9 cellular contexts compared by ENCODE assay signal in genomic region chr1:206608108-206608698, GRCh38. TPM values are rescaled to one million over a fixed set of nuclear protein-coding genes. Genes with fewer than 3 reads are reported as not detected.
DNase-seq lines count a peak whose midpoint lies in the region; ATAC-seq and TF ChIP-seq lines count a peak whose summit lies in the region.
"Had no signal": no experiment of that assay in that cellular context is flagged by ENCODE, and none has a peak within 500 bp of the region (broad histone marks: within the 10 kb centered on the region; RNA-seq: fewer than 3 reads in every experiment).

No MANE protein-coding gene starts in this region.

- no peak overlapping the region for H3K23ac ChIP-seq in IMR-90 (ENCODE audit: low read depth, low read length)

- H4K91ac ChIP-seq in IMR-90 (ENCODE audit: insufficient read depth, low read depth, low read length): no peak overlapping the region

- no peaks in the 10 kb centered on the region for H3K9me3 ChIP-seq in IMR-90 (ENCODE audit: control insufficient read depth, insufficient read depth, low read length)
- H3K9me3 ChIP-seq in lung (ENCODE audit: control insufficient read depth in 2 of 2, insufficient read depth in 1 of 2, low read length in 1 of 2): no peaks in the 10 kb centered on the region
- no peaks in the 10 kb centered on the region for H3K9me3 ChIP-seq in stomach
- H3K9me3 ChIP-seq: SJSA1 had no signal

- H3K79me1 ChIP-seq in IMR-90 (ENCODE audit: low read depth in 1 of 2, low read length in 2 of 2): peaks cover 14 to 17% of the 10 kb centered on the region in 2 experiments

- peak; percentile 29 for DNase-seq in Caki2 (ENCODE audit: low read depth)
- peak; percentile 37 for DNase-seq in IMR-90
- DNase-seq in T follicular helper cell (ENCODE audit: low read depth): peak; percentile 49
- no peak for DNase-seq in astrocyte of the cerebellum (ENCODE audit: low read depth)
- no peak for DNase-seq in lung (ENCODE audit: low spot score)
- DNase-seq in stomach: peak; percentile 47

- H2BK120ac ChIP-seq in IMR-90 (ENCODE audit: low read depth, low read length): no peak overlapping the region

- TF ChIP-seq CTCF in IMR-90 (conservative IDR thresholded peaks at IDR 0.05; ENCODE audit: low read depth, low read length) (peak; percentile 72), astrocyte of the cerebellum (IDR thresholded peaks at IDR 0.05; ENCODE audit: low read depth, low read length, missing control alignments) (peak; percentile 72), lung (IDR thresholded peaks at IDR 0.05; ENCODE audit: control extremely low read depth, extremely low read depth) (peak; percentile 48), stomach (IDR thresholded peaks at IDR 0.05) (peak in 5 of 7 experiments; percentile 16 to 69 (median 56))

- H4K8ac ChIP-seq in IMR-90 (ENCODE audit: low read depth in 2 of 2, low read length in 2 of 2): no peak overlapping the region

- no peak overlapping the region for H2BK15ac ChIP-seq in IMR-90 (ENCODE audit: low read depth, low read length)

- BruUV-seq in IMR-90 (replicated peaks; lab: Mats Ljungman, UMichigan): no TSS peak

- intact Hi-C loops in IMR-90 (cut with micrococcal nuclease) (loop anchor here (1.0 to 5.0 kb wide), 4 partner anchors 56 to 469 kb away; no protein-coding TSS in a partner anchor), stomach (cut with DNase I; ENCODE audit: low total_unique reads) (no loop called here)

- H2AK5ac ChIP-seq in IMR-90 (ENCODE audit: low read depth, low read length): no peak overlapping the region

- no peak overlapping the region for H3K9ac ChIP-seq in IMR-90 (ENCODE audit: low read depth, low read length)

- no peaks in the 10 kb centered on the region for H4K20me1 ChIP-seq in IMR-90 (ENCODE audit: insufficient read depth, low read length)

- H3K56ac ChIP-seq in IMR-90 (ENCODE audit: extremely low read depth, insufficient read depth, low read length): no peak overlapping the region

- POLR2A ChIA-PET in IMR-90 (lab: Charles Lee; ENCODE audit: unreplicated experiment): no interaction called here

- H3K4me3 ChIP-seq in IMR-90 (ENCODE audit: insufficient read depth, low read depth, low read length): no peak overlapping the region
- H3K4me3 ChIP-seq in astrocyte of the cerebellum (ENCODE audit: low read depth, low read length): no peak overlapping the region
- no peak overlapping the region for H3K4me3 ChIP-seq in lung
- H3K4me3 ChIP-seq in stomach: no peak overlapping the region
- H3K4me3 ChIP-seq: SJSA1 had no signal

- H3K14ac ChIP-seq in IMR-90 (replicated peaks; ENCODE audit: low read depth, low read length): no peak overlapping the region

- H2BK20ac ChIP-seq in IMR-90 (ENCODE audit: low read depth, low read length): no peak overlapping the region

- H3K4ac ChIP-seq in IMR-90 (ENCODE audit: low read depth, low read length): no peak overlapping the region

- peaks cover 12% of the 10 kb centered on the region for H3K36me3 ChIP-seq in IMR-90 (ENCODE audit: control insufficient read depth, insufficient read depth, low read length)
- H3K36me3 ChIP-seq in lung (ENCODE audit: control insufficient read depth in 2 of 2, insufficient read depth in 2 of 2, low read length in 2 of 2): peaks cover 9 to 11% of the 10 kb centered on the region in 2 donors
- H3K36me3 ChIP-seq in stomach: peaks cover 5 to 76% (median 73%) of the 10 kb centered on the region in 4 donors

- WGBS in IMR-90 (ENCODE audit: extremely low coverage in 2 of 2, insufficient read length in 1 of 2), 2 experiments: 86 to 100% methylated on average over 1 to 2 of the region's 7 CpGs
- WGBS in lung, 2 donors: 74 to 78% methylated on average over 7 of the region's 7 CpGs
- 67 to 75% (median 71%) methylated on average over 7 of the region's 7 CpGs for WGBS in stomach, 5 donors

- H4K5ac ChIP-seq in IMR-90 (ENCODE audit: low read depth, low read length): no peak overlapping the region

- TF ChIP-seq POLR2A in IMR-90 (IDR thresholded peaks at IDR 0.05; ENCODE audit: low read depth, low read length) (no peak), stomach (IDR thresholded peaks at IDR 0.05) (no peak)

- H3K4me1 ChIP-seq in IMR-90 (ENCODE audit: control insufficient read depth, insufficient read depth, low read length) (peaks cover 4% of the 10 kb centered on the region), lung (ENCODE audit: control insufficient read depth in 2 of 2, insufficient read depth in 2 of 2, low read length in 2 of 2) (peaks cover 4 to 6% of the 10 kb centered on the region in 2 donors), stomach (peaks cover 9 to 17% (median 15%) of the 10 kb centered on the region in 4 donors)

- H2AK9ac ChIP-seq in IMR-90 (replicated peaks; ENCODE audit: low read depth, low read length, poor library complexity): peak overlapping the region; percentile 11

- peak; percentile 71 for TF ChIP-seq RAD21 in IMR-90 (IDR thresholded peaks at IDR 0.05; ENCODE audit: low read length)

- in situ Hi-C loops in Caki2 (cut with HindIII; ENCODE audit: low pct_unique_long_range_greater_than_20kb, low sequenced_read_pairs) (no loop called here), IMR-90 (cut with MboI; ENCODE audit: low sequenced_read_pairs) (no loop called here), astrocyte of the cerebellum (cut with HindIII; ENCODE audit: low sequenced_read_pairs) (no loop called here)

- no peak overlapping the region for H3K27ac ChIP-seq in IMR-90 (ENCODE audit: insufficient read depth, low read length)
- H3K27ac ChIP-seq in lung (ENCODE audit: low read depth in 1 of 2, low read length in 1 of 2): no peak overlapping the region
- H3K27ac ChIP-seq in stomach: no peak overlapping the region
- H3K27ac ChIP-seq: SJSA1 had no signal

- H3K27me3 ChIP-seq in IMR-90 (ENCODE audit: control insufficient read depth, insufficient read depth, low read length) (no peaks in the 10 kb centered on the region), lung (ENCODE audit: control insufficient read depth, insufficient read depth) (no peaks in the 10 kb centered on the region), stomach (no peaks in the 10 kb centered on the region)
- H3K27me3 ChIP-seq: SJSA1 had no signal

- H3K4me2 ChIP-seq in IMR-90 (ENCODE audit: low read depth, low read length): no peak overlapping the region

- no peak for TF ChIP-seq EP300 in stomach (IDR thresholded peaks at IDR 0.05)

- no peak for ATAC-seq in IMR-90 (ENCODE audit: low read depth)
- ATAC-seq in lung (ENCODE audit: insufficient read depth, low FRiP score): no peak
- ATAC-seq in HG02642 (IDR thresholded peaks at IDR 0.05; ENCODE audit: poor library complexity, unreplicated experiment): no peak
- no peak for ATAC-seq in esophagus mucosa

- no peak overlapping the region for H2BK5ac ChIP-seq in IMR-90 (ENCODE audit: low read depth, low read length, poor library complexity, severe bottlenecking)

- H3K18ac ChIP-seq in IMR-90 (ENCODE audit: low read depth, low read length): no peak overlapping the region

- H3K9me1 ChIP-seq in IMR-90 (ENCODE audit: insufficient read depth, low read length): peaks cover 8% of the 10 kb centered on the region

- H2AFZ ChIP-seq in IMR-90 (replicated peaks; ENCODE audit: low read length, poor library complexity): no peak overlapping the region

- dilution Hi-C loops in IMR-90 (cut with HindIII; ENCODE audit: low sequenced_read_pairs, unreplicated experiment): no loop called here

- CTCF ChIA-PET in IMR-90 (lab: Yijun Ruan, JAX): interaction anchor here (0.6 to 1.0 kb wide), 4 partner anchors 56 to 200 kb away, joined by 3 read pairs; no protein-coding TSS in a partner anchor

TF ChIP-seq in IMR-90, 13 proteins besides CTCF, POLR2A, EP300 and RAD21:
- TF ChIP-seq SMC3 (IDR thresholded peaks at IDR 0.05; ENCODE audit: low read depth, low read length): peak; percentile 81
- TF ChIP-seq RCOR1 (IDR thresholded peaks at IDR 0.05; ENCODE audit: insufficient replicate concordance, low read length): no peak
TF ChIP-seq in IMR-90: peak in this region for 1.

RNA-seq across cellular contexts. Expression of gene EIF2D, which starts 4.1 kb away (rescaled TPM):
- total RNA-seq in Caki2 (2014; rRNA removed; shearing (Covaris generic); ENCODE audit: low replicate concordance): 59.5 and 63.7 TPM in 2 replicates
- total RNA-seq in IMR-90 (2012; rRNA removed) (51.7 and 69.4 TPM in 2 replicates), lung (10 to 100 TPM; 35.5 to 78.9 TPM), stomach (100 to 1,000 TPM in 1 of 5 donors, 10 to 100 TPM in 4; 16.9 to 130 (median 39.8) TPM), esophagus mucosa (41.8 TPM)
- polyA plus RNA-seq in IMR-90 (2012; rRNA removed) (58.7 and 64.3 TPM in 2 replicates), lung (10 to 100 TPM; 27.7 to 50.9 TPM), stomach (10 to 100 TPM; 48.7 to 55.8 (median 48.9) TPM)
- polyA plus RNA-seq in IMR-90 (2012; cell fraction: cytosol; rRNA removed): 39.4 and 47.6 TPM in 2 replicates
- polyA plus RNA-seq in IMR-90 (2012; cell fraction: nucleus; rRNA removed; ENCODE audit: low replicate concordance): 35.3 and 72.9 TPM in 2 replicates

RNA-seq across cellular contexts. Expression of gene DYRK3, which starts 27.1 kb away (rescaled TPM):
- 5.1 and 9.2 TPM in 2 replicates for total RNA-seq in Caki2 (2014; rRNA removed; shearing (Covaris generic); ENCODE audit: low replicate concordance)
- total RNA-seq in IMR-90 (2012; rRNA removed) (21.1 and 22.0 TPM in 2 replicates), lung (10 to 100 TPM; 12.3 to 13.0 TPM), stomach (10 to 100 TPM in 1 of 5 donors, 1 to 10 TPM in 3, not detected in 1; 1.2 to 21.9 (median 4.7) TPM), esophagus mucosa (6.1 TPM)
- polyA plus RNA-seq in IMR-90 (2012; rRNA removed) (4.6 and 5.5 TPM in 2 replicates), lung (1 to 10 TPM; 4.6 to 5.4 TPM), stomach (1 to 10 TPM; 1.5 to 3.2 (median 2.1) TPM)
- 2.2 and 3.2 TPM in 2 replicates for polyA plus RNA-seq in IMR-90 (2012; cell fraction: cytosol; rRNA removed)
- 2.4 and 9.7 TPM in 2 replicates for polyA plus RNA-seq in IMR-90 (2012; cell fraction: nucleus; rRNA removed; ENCODE audit: low replicate concordance)

Comparison
In these comparisons a context has a peak if more than half of its experiments do, and no peak if none do; other contexts are left out.
1. DNase-seq: peak in Caki2 (single experiment), IMR-90 (single experiment), T follicular helper cell (single experiment) and stomach (single experiment); none in astrocyte of the cerebellum (single experiment) and lung (single experiment).
2. Peak in every context shown above with its lines, with median percentiles within 50 percentile points of each other: CTCF ChIP-seq.